8 cellular contexts compared by ENCODE assay signal in genomic region chr1:198699167-198700015, GRCh38.
A peak's percentile ranks its signal among the peaks of the same experiment; 100 is the strongest.
DNase-seq lines count a peak whose midpoint lies in the region; ATAC-seq and TF ChIP-seq lines count a peak whose summit lies in the region.

No MANE protein-coding gene starts in this region.

- ATAC-seq in GM19324 (IDR thresholded peaks at IDR 0.05; ENCODE audit: low FRiP score, unreplicated experiment) = no peak

- peak; percentile 74 for TF ChIP-seq CTCF in AG09309 (IDR thresholded peaks at IDR 0.05; ENCODE audit: control insufficient read depth, insufficient read depth, low read depth, low read length, missing control alignments)
- peak; percentile 86 for TF ChIP-seq CTCF in astrocyte of the cerebellum (IDR thresholded peaks at IDR 0.05; ENCODE audit: low read depth, low read length, missing control alignments)

- POLR2A ChIA-PET in HEK293T (lab: Yijun Ruan, JAX) = no interaction called here

- DNase-seq in AG09309 (ENCODE audit: low read depth) (no peak), HEK293T (ENCODE audit: extremely low spot score) (peak; percentile 77), T-helper 2 cell (peak; percentile 35 to 66 (median 59)), astrocyte of the cerebellum (ENCODE audit: low read depth) (no peak), inferior parietal cortex (ENCODE audit: extremely low spot score) (peak; percentile 28), NCI-H226 (no peak)
- peak; percentile 49 to 64 (median 56) for DNase-seq in stimulated activated CD4-positive, alpha-beta T cell treated with anti-CD3 and anti-CD28 coated beads, Interleukin-1b, Interleukin-23, amount 100 ng/mL, for 24 hours (ENCODE audit: low read depth in 4 of 4, low spot score in 1 of 4)

- H3K4me3 ChIP-seq in AG09309 (ENCODE audit: control insufficient read depth, low read depth, low read length) (no peak overlapping the region), astrocyte of the cerebellum (ENCODE audit: low read depth, low read length) (no peak overlapping the region)

- in situ Hi-C loops in astrocyte of the cerebellum (cut with HindIII; ENCODE audit: low sequenced_read_pairs) = no loop called here

- CTCF ChIA-PET in HEK293T (lab: Yijun Ruan, JAX) = interaction anchor here (0.8 kb wide), 1 partner anchor 1371 kb away, joined by 3 read pairs; no protein-coding TSS in a partner anchor

TF ChIP-seq in HEK293T, 16 proteins besides CTCF, POLR2A, EP300 and RAD21:
- no peak for TF ChIP-seq FOXM1 (IDR thresholded peaks at IDR 0.05; ENCODE audit: borderline replicate concordance)
- no peak for TF ChIP-seq NFRKB (IDR thresholded peaks at IDR 0.05)
- no peak for TF ChIP-seq FOXA1 (IDR thresholded peaks at IDR 0.05)
- no peak for TF ChIP-seq CTBP1 (IDR thresholded peaks at IDR 0.05; ENCODE audit: borderline replicate concordance)
- no peak for TF ChIP-seq SUZ12 (IDR thresholded peaks at IDR 0.05)
- no peak for TF ChIP-seq ZNF384 (IDR thresholded peaks at IDR 0.05)

Comparison
In these comparisons a context has a peak if more than half of its experiments do, and no peak if none do; other contexts are left out.
1. DNase-seq: peak in HEK293T (single experiment), T-helper 2 cell (5 of 5), inferior parietal cortex (single experiment) and stimulated activated CD4-positive, alpha-beta T cell treated with anti-CD3 and anti-CD28 coated beads, Interleukin-1b, Interleukin-23, amount 100 ng/mL, for 24 hours (4 of 4); none in AG09309 (single experiment), astrocyte of the cerebellum (single experiment) and NCI-H226 (single experiment).